ENCODE assay signal across 9 cellular contexts in genomic region chr11:65290448-65291165, GRCh38. TPM values are rescaled to one million over a fixed set of nuclear protein-coding genes. Genes with fewer than 3 reads are reported as not detected.
DNase-seq lines count a peak whose midpoint lies in the region; ATAC-seq and TF ChIP-seq lines count a peak whose summit lies in the region.
"Had no signal": no experiment of that assay in that cellular context is flagged by ENCODE, and none has a peak within 500 bp of the region (broad histone marks: within the 10 kb centered on the region; RNA-seq: fewer than 3 reads in every experiment).

No MANE protein-coding gene starts in this region.

- peaks cover 79% of the 10 kb centered on the region for H3K36me3 Mint-ChIP-seq in WTC11

- H3K4me3 Mint-ChIP-seq in WTC11, result no peak overlapping the region

- no peaks in the 10 kb centered on the region for H3K36me3 ChIP-seq in muscle layer of colon (ENCODE audit: insufficient read depth, low read length)

- ATAC-seq in WTC11, result no peak

- H3K9me3 ChIP-seq in muscle layer of colon (ENCODE audit: low read length), result no peaks in the 10 kb centered on the region

- TF ChIP-seq CTCF in GM13977 (IDR thresholded peaks at IDR 0.05; ENCODE audit: extremely low read depth, insufficient read depth, missing control alignments) (no peak), WTC11 (IDR thresholded peaks at IDR 0.05) (no peak)

- peak overlapping the region; percentile 78 for H3K27ac ChIP-seq in muscle layer of colon (ENCODE audit: low read depth, low read length)

- H3K9ac ChIP-seq in muscle layer of colon (ENCODE audit: low read length), result no peak overlapping the region

- CTCF ChIA-PET in WTC11 (lab: Charles Lee), result interaction anchor here (1.6 to 4.2 kb wide), 3 partner anchors 16 to 39 kb away, joined by 4 to 17 read pairs (median 14); partner anchors contain the start of gene CDC42EP2

- H3K27me3 Mint-ChIP-seq in WTC11 (ENCODE audit: low read depth), result no peaks in the 10 kb centered on the region

- H3K9me3 Mint-ChIP-seq in WTC11, result no peaks in the 10 kb centered on the region

- peak overlapping the region in 1 of 2 donors; percentile 38 for H3K4me3 ChIP-seq in muscle layer of colon (ENCODE audit: low read depth in 1 of 2, low read length in 2 of 2)

- peaks cover 5% of the 10 kb centered on the region for H3K4me1 Mint-ChIP-seq in WTC11

- H3K27me3 ChIP-seq in muscle layer of colon (ENCODE audit: control insufficient read depth in 1 of 2, insufficient read depth in 2 of 2, low read length in 2 of 2), result no peaks in the 10 kb centered on the region

- DNase-seq in GM13977 (ENCODE audit: low spot score) (peak; percentile 52), NOMO-1 (lab: John Stamatoyannopoulos, UW; ENCODE audit: unreplicated experiment in 2 of 2) (peak; percentile 91 to 94), dermis blood vessel endothelial cell (peak; percentile 86), NCI-H2029 (lab: John Stamatoyannopoulos, UW) (no peak), WTC11 (ENCODE audit: low spot score) (no peak), HK-2 (ENCODE audit: unreplicated experiment) (no peak)
- no peak for DNase-seq in activated naive CD4-positive, alpha-beta T cell treated with Interleukin-2 at 50 U/mL for 16 hours

- POLR2A ChIA-PET in WTC11 (lab: Charles Lee), result no interaction called here

- no peak overlapping the region for H3K27ac Mint-ChIP-seq in WTC11

- peaks cover 55% of the 10 kb centered on the region for H3K4me1 ChIP-seq in muscle layer of colon (ENCODE audit: insufficient read depth, low read length)

- in situ Hi-C loops in GM13977 (cut with MboI; ENCODE audit: low pct_unique_long_range_greater_than_20kb, low sequenced_read_pairs, unreplicated experiment), result no loop called here

TF ChIP-seq in WTC11, 78 proteins besides CTCF, POLR2A, EP300 and RAD21:
- TF ChIP-seq NFYB (CRISPR knock-in tag; conservative IDR thresholded peaks at IDR 0.05; ENCODE audit: low read depth) (no peak), GABPB1 (CRISPR knock-in tag; IDR thresholded peaks at IDR 0.05) (no peak), TCF7 (CRISPR knock-in tag; IDR thresholded peaks at IDR 0.05; ENCODE audit: low read depth) (no peak), E2F4 (CRISPR knock-in tag; IDR thresholded peaks at IDR 0.05; ENCODE audit: borderline replicate concordance, low read depth) (no peak), KAT7 (CRISPR knock-in tag; IDR thresholded peaks at IDR 0.05; ENCODE audit: borderline replicate concordance) (no peak), USF1 (CRISPR knock-in tag; IDR thresholded peaks at IDR 0.05) (no peak), FOXJ3 (CRISPR knock-in tag; IDR thresholded peaks at IDR 0.05; ENCODE audit: borderline replicate concordance) (no peak), TEAD4 (CRISPR knock-in tag; IDR thresholded peaks at IDR 0.05) (no peak), ZNF425 (CRISPR knock-in tag; conservative IDR thresholded peaks at IDR 0.05) (no peak), CREM (CRISPR knock-in tag; IDR thresholded peaks at IDR 0.05) (no peak), NFATC4 (CRISPR knock-in tag; IDR thresholded peaks at IDR 0.05) (no peak), JAZF1 (CRISPR knock-in tag; IDR thresholded peaks at IDR 0.05) (no peak), ZNF416 (CRISPR knock-in tag; IDR thresholded peaks at IDR 0.05) (no peak), RORB (CRISPR knock-in tag; IDR thresholded peaks at IDR 0.05) (no peak)
TF ChIP-seq in WTC11: peak in this region for 0.

RNA-seq across cellular contexts. Expression of gene CDC42EP2, which starts 24.1 kb away (rescaled TPM):
- 11.4 and 12.3 TPM in 2 replicates for total RNA-seq in dermis blood vessel endothelial cell
- total RNA-seq in WTC11 (2021), result 11.0 to 15.2 TPM (median 11.5 TPM) in 3 replicates
- total RNA-seq: mononuclear cell had no signal

RNA-seq across cellular contexts. Expression of gene POLA2, which starts 28.8 kb away (rescaled TPM):
- 8.2 and 12.1 TPM in 2 replicates for total RNA-seq in dermis blood vessel endothelial cell
- 26.9 to 35.6 TPM (median 28.5 TPM) in 3 replicates for total RNA-seq in WTC11 (2021)

RNA-seq across cellular contexts. Expression of gene DPF2, which starts 43.0 kb away (rescaled TPM):
- total RNA-seq in dermis blood vessel endothelial cell (32.7 and 60.4 TPM in 2 replicates), WTC11 (2021) (59.0 to 71.0 TPM (median 66.3 TPM) in 3 replicates)

Comparison
In these comparisons a context has a peak if more than half of its experiments do, and no peak if none do; other contexts are left out.
1. DNase-seq: peak in GM13977 (single experiment), NOMO-1 (2 of 2) and dermis blood vessel endothelial cell (single experiment); none in NCI-H2029 (single experiment), WTC11 (single experiment), HK-2 (single experiment) and activated naive CD4-positive, alpha-beta T cell treated with Interleukin-2 at 50 U/mL for 16 hours (single experiment).